7 cellular contexts compared by ENCODE assay signal in the genomic region with DNA sequence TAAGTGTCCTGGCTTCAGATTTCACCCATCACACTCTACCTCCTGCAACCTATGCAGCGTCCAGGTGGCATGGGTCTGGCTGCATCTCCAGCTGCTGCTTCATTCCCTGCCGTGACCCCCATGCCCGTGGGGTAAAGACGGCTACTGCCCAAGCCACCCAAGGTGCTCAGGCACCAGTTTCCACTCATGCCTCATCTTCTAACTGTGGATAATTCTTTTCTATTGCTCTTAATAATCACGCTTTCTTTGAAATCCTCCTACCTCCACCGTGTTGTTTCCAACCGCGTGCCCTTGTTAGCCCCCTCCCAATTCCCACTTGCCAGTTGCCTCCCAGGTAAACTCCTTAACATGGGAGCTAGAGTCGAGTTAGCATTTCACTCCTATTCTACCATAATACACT.
"Had no signal": no experiment of that assay in that cellular context is flagged by ENCODE, and none has a peak within 500 bp of the region (broad histone marks: within the 10 kb centered on the region; RNA-seq: fewer than 3 reads in every experiment).

No MANE protein-coding gene starts in this region.

- H3K27ac Mint-ChIP-seq: H9 had no signal

- H3K4me3 ChIP-seq: K562 had no signal

- FAIRE-seq: H54, HTR-8/SVneo, K562 had no signal

- H3K9me3 Mint-ChIP-seq: H9 had no signal

- DNase-seq: GOT3, H9, HCEC 1CT, IMR-90 had no signal

- H3K4me3 Mint-ChIP-seq: H9 had no signal

- ATAC-seq: K562 had no signal
